In the genomic region with DNA sequence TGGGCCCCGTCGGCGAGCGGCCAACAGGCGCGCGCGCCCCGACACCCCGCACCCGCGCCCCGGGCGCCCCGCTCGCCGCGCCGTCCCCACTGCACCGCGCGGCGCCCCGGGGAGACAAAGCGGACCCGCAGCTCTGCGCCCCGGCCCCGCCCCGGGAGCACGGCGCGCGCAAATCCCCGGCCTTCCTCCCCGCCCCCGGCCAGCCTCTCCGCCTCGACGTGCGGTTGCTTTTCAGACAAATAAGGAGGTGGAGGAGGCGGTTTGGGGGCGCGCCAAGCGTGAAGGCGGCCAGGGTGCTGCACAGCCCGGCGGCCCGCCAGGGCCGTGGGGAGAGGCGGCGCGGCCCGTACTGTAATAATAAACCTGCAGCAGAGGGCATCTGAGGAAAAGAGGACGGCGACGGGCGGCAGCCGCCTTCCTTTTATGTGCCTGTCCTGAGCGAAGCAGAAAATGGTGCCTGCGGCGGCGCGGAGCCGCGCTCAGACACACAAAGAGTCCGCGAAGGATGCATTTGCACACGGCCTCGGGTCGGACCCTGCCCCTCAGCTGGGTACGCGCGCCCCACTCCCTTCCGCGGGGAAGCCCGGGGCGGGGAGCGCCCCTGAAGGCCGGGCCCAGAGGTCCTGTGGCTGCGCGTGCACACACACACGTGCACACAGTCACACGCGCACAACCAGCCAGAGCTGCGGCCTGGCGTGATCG, we compare ENCODE assay signal across 1 cellular context.
A peak's percentile ranks its signal among the peaks of the same experiment; 100 is the strongest.
TF ChIP-seq lines count a peak whose summit lies in the region.

No MANE protein-coding gene starts in this region.

TF ChIP-seq in HepG2, 621 proteins besides CTCF, POLR2A, EP300 and RAD21 (continued from another document and continues in another):
- TF ChIP-seq, protein P1, sequence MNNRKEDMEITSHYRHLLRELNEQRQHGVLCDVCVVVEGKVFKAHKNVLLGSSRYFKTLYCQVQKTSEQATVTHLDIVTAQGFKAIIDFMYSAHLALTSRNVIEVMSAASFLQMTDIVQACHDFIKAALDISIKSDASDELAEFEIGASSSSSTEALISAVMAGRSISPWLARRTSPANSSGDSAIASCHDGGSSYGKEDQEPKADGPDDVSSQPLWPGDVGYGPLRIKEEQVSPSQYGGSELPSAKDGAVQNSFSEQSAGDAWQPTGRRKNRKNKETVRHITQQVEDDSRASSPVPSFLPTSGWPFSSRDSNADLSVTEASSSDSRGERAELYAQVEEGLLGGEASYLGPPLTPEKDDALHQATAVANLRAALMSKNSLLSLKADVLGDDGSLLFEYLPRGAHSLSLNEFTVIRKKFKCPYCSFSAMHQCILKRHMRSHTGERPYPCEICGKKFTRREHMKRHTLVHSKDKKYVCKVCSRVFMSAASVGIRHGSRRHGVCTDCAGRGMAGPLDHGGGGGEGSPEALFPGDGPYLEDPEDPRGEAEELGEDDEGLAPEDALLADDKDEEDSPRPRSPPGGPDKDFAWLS (CRISPR knock-in tag; IDR thresholded peaks at IDR 0.05; ENCODE audit: borderline replicate concordance) = 0 out of 2 replicates have a peak, but pooled peaks have one; percentile 70
- peak; percentile 81 for TF ChIP-seq TBX2 (CRISPR knock-in tag; IDR thresholded peaks at IDR 0.05; ENCODE audit: borderline replicate concordance)
- peak; percentile 47; the same call in 1 of the 2 replicates for TF ChIP-seq ETV5 (CRISPR knock-in tag; IDR thresholded peaks at IDR 0.05; ENCODE audit: borderline replicate concordance)
- TF ChIP-seq CBX2 (IDR thresholded peaks at IDR 0.05; ENCODE audit: low read depth, low read length) = no peak
- TF ChIP-seq CBX2 (CRISPR knock-in tag; IDR thresholded peaks at IDR 0.05; ENCODE audit: low read depth) = peak; percentile 76
- TF ChIP-seq ZKSCAN1 (IDR thresholded peaks at IDR 0.05; ENCODE audit: low read length) = no peak
- peak; percentile 78 for TF ChIP-seq ZNF564 (CRISPR knock-in tag; IDR thresholded peaks at IDR 0.05)
- TF ChIP-seq ZNF839 (CRISPR knock-in tag; IDR thresholded peaks at IDR 0.05; ENCODE audit: borderline replicate concordance) = 0 out of 2 replicates have a peak, but pooled peaks have one; percentile 43
- no peak for TF ChIP-seq ATF7-NPFF (CRISPR knock-in tag; IDR thresholded peaks at IDR 0.05; ENCODE audit: low read depth)
- peak; percentile 63 for TF ChIP-seq ARID5B (CRISPR knock-in tag; IDR thresholded peaks at IDR 0.05)
- TF ChIP-seq LCORL (IDR thresholded peaks at IDR 0.05) = no peak
- no peak for TF ChIP-seq LCORL (CRISPR knock-in tag; IDR thresholded peaks at IDR 0.05)
- TF ChIP-seq TAF1 (CRISPR knock-in tag; IDR thresholded peaks at IDR 0.05) = peak; percentile 67; the same call in 1 of the 2 replicates
- no peak for TF ChIP-seq NFYB (CRISPR knock-in tag; IDR thresholded peaks at IDR 0.05)
- peak; percentile 69; the same call in 1 of the 2 replicates for TF ChIP-seq PHF8 (CRISPR knock-in tag; IDR thresholded peaks at IDR 0.05)
- no peak for TF ChIP-seq ZBTB8A (CRISPR knock-in tag; IDR thresholded peaks at IDR 0.05; ENCODE audit: borderline replicate concordance, low read depth)
- peak; percentile 80 for TF ChIP-seq EED (CRISPR knock-in tag; IDR thresholded peaks at IDR 0.05)
- no peak for TF ChIP-seq NFRKB (IDR thresholded peaks at IDR 0.05)
- no peak for TF ChIP-seq NONO (IDR thresholded peaks at IDR 0.05)
- TF ChIP-seq NONO (CRISPR knock-in tag; conservative IDR thresholded peaks at IDR 0.05) = peak; percentile 67; the same call in 1 of the 2 replicates
- TF ChIP-seq IRX3 (CRISPR knock-in tag; IDR thresholded peaks at IDR 0.05; ENCODE audit: borderline replicate concordance, low read depth) = peak; percentile 71; the same call in 1 of the 2 replicates
- peak; percentile 54; the same call in 1 of the 2 replicates for TF ChIP-seq SPEN (CRISPR knock-in tag; IDR thresholded peaks at IDR 0.05; ENCODE audit: low read depth)
- TF ChIP-seq POGZ (CRISPR knock-in tag; IDR thresholded peaks at IDR 0.05) = peak; percentile 62
- no peak for TF ChIP-seq ZNF513 (CRISPR knock-in tag; conservative IDR thresholded peaks at IDR 0.05)
- TF ChIP-seq ZZZ3 (CRISPR knock-in tag; IDR thresholded peaks at IDR 0.05; ENCODE audit: borderline replicate concordance) = peak; percentile 84; the same call in 1 of the 2 replicates
- peak; percentile 45; the same call in 1 of the 2 replicates for TF ChIP-seq PITX1 (CRISPR knock-in tag; IDR thresholded peaks at IDR 0.05)
- no peak for TF ChIP-seq ZNF652 (CRISPR knock-in tag; IDR thresholded peaks at IDR 0.05; ENCODE audit: borderline replicate concordance, low read depth)
- peak; percentile 88; the same call in 1 of the 2 replicates for TF ChIP-seq ZSCAN21 (CRISPR knock-in tag; IDR thresholded peaks at IDR 0.05; ENCODE audit: borderline replicate concordance)
- TF ChIP-seq, protein P2, sequence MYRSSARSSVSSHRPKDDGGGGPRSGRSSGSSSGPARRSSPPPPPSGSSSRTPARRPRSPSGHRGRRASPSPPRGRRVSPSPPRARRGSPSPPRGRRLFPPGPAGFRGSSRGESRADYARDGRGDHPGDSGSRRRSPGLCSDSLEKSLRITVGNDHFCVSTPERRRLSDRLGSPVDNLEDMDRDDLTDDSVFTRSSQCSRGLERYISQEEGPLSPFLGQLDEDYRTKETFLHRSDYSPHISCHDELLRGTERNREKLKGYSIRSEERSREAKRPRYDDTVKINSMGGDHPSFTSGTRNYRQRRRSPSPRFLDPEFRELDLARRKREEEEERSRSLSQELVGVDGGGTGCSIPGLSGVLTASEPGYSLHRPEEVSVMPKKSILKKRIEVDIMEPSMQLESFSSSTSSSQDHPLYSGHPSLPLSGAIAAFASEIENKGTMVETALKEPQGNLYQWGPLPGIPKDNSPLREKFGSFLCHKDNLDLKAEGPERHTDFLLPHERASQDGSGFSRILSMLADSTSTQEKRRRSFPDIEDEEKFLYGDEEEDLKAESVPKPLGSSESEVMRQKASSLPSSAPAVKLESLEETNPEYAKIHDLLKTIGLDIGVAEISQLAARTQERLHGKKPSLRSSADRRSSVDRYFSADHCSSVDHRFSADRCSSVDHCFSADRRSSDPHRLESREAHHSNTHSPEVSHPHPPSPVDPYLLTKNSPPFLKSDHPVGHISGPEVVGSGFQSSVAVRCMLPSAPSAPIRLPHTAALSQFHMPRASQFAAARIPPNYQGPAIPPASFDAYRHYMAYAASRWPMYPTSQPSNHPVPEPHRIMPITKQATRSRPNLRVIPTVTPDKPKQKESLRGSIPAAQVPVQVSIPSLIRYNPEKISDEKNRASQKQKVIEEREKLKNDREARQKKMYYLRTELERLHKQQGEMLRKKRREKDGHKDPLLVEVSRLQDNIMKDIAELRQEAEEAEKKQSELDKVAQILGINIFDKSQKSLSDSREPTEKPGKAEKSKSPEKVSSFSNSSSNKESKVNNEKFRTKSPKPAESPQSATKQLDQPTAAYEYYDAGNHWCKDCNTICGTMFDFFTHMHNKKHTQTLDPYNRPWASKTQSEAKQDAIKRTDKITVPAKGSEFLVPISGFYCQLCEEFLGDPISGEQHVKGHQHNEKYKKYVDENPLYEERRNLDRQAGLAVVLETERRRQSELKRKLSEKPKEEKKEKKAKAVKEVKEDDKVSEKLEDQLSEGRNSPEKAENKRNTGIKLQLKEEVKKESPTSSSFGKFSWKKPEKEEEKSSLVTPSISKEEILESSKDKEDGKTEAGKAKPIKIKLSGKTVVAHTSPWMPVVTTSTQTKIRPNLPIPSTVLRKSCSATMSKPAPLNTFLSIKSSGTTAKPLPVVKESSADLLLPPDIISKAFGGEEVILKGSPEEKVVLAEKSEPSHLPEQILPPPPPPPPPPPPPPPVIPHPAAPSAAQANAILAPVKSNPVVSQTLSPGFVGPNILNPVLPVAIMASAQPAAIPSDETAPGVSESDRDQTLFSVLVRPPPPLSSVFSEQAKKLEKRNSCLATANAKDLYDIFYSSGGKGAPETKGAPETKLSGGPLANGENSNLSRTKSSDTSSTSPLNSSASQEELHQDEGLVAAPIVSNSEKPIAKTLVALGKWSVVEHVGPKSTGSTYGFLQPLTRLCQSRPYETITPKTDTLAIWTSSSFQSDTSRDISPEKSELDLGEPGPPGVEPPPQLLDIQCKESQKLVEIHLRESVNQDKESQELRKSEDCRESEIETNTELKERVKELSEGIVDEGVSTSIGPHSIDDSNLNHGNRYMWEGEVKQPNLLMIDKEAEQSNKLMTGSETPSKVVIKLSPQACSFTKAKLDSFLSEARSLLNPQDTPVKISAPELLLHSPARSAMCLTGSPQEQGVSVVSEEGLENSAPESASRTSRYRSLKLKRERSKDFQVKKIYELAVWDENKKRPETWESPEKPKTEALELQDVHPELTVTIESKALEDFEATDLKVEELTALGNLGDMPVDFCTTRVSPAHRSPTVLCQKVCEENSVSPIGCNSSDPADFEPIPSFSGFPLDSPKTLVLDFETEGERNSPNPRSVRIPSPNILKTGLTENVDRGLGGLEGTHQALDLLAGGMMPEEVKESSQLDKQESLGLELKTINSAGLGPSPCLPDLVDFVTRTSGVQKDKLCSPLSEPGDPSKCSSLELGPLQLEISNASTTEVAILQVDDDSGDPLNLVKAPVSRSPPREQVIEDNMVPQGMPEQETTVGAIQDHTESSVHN (CRISPR knock-in tag; IDR thresholded peaks at IDR 0.05) = peak; percentile 81; the same call in 1 of the 2 replicates
- no peak for TF ChIP-seq RFXANK (CRISPR knock-in tag; IDR thresholded peaks at IDR 0.05)
- peak; percentile 40; the same call in 1 of the 2 replicates for TF ChIP-seq IRF2 (CRISPR knock-in tag; IDR thresholded peaks at IDR 0.05)
- no peak for TF ChIP-seq EZH2 (conservative IDR thresholded peaks at IDR 0.05; ENCODE audit: low read depth, low read length)
- TF ChIP-seq ZNF335 (CRISPR knock-in tag; IDR thresholded peaks at IDR 0.05) = 0 out of 2 replicates have a peak, but pooled peaks have one; percentile 26
- TF ChIP-seq, protein P3, sequence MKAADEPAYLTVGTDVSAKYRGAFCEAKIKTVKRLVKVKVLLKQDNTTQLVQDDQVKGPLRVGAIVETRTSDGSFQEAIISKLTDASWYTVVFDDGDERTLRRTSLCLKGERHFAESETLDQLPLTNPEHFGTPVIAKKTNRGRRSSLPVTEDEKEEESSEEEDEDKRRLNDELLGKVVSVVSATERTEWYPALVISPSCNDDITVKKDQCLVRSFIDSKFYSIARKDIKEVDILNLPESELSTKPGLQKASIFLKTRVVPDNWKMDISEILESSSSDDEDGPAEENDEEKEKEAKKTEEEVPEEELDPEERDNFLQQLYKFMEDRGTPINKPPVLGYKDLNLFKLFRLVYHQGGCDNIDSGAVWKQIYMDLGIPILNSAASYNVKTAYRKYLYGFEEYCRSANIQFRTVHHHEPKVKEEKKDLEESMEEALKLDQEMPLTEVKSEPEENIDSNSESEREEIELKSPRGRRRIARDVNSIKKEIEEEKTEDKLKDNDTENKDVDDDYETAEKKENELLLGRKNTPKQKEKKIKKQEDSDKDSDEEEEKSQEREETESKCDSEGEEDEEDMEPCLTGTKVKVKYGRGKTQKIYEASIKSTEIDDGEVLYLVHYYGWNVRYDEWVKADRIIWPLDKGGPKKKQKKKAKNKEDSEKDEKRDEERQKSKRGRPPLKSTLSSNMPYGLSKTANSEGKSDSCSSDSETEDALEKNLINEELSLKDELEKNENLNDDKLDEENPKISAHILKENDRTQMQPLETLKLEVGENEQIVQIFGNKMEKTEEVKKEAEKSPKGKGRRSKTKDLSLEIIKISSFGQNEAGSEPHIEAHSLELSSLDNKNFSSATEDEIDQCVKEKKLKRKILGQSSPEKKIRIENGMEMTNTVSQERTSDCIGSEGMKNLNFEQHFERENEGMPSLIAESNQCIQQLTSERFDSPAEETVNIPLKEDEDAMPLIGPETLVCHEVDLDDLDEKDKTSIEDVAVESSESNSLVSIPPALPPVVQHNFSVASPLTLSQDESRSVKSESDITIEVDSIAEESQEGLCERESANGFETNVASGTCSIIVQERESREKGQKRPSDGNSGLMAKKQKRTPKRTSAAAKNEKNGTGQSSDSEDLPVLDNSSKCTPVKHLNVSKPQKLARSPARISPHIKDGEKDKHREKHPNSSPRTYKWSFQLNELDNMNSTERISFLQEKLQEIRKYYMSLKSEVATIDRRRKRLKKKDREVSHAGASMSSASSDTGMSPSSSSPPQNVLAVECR (CRISPR knock-in tag; IDR thresholded peaks at IDR 0.05; ENCODE audit: borderline replicate concordance) = peak; percentile 61; the same call in 1 of the 2 replicates
- no peak for TF ChIP-seq PPARG (CRISPR knock-in tag; conservative IDR thresholded peaks at IDR 0.05)
